In the genomic region with DNA sequence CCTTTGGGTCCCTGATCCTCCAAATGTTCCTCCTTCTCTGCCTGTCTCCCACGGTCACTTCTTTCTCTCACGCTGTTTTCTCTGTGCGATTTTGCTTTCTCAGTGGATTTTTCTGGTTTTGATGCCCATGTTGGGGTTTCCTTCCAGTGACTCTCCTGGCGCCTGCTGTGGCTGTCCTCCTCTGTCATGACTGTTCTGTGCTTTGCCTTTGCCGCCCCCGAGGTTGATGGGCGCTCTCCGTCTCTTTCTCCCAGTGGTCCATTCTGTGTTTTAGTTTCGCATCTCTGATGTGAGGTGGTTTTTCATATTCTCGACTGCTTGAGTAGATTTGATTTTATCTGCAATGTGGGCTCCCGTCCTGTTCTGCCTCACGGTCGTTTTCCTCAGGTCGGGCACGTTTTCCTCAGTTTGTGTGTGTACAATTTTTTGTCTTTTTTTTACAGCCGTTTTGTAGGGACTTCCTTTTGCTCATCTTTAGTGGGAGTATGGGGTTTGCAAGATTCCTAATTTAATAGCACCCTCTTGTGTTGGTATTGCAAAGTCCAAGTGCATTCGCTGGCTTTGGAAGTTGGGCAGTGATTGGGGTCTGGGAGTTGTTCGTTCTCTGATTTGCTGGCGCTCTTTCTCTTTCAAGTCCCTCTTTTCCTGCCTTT, we compare ENCODE assay signal across 8 cellular contexts.
A peak's percentile ranks its signal among the peaks of the same experiment; 100 is the strongest.
DNase-seq lines count a peak whose midpoint lies in the region; ATAC-seq and TF ChIP-seq lines count a peak whose summit lies in the region.

No MANE protein-coding gene starts in this region.

- intact Hi-C loops in activated CD4-positive, alpha-beta T cell treated with anti-CD3 and anti-CD28 coated beads for 36 hours (cut with DNase I, micrococcal nuclease): loop anchor here (1.0 to 10.0 kb wide), 5 partner anchors 95 to 413 kb away; a partner anchor contains a TSS
- intact Hi-C loops in PC-3 (cut with micrococcal nuclease): loop anchor here (1.0 to 2.0 kb wide), 3 partner anchors 65 to 179 kb away; no protein-coding TSS in a partner anchor

- H3K4me1 Mint-ChIP-seq in activated CD4-positive, alpha-beta T cell treated with anti-CD3 and anti-CD28 coated beads for 36 hours: peaks cover 15% of the 10 kb centered on the region
- H3K4me1 Mint-ChIP-seq in HFFc6 (ENCODE audit: low read depth): peaks cover 51% of the 10 kb centered on the region

- no peaks in the 10 kb centered on the region for H4K20me1 ChIP-seq in PC-3 (ENCODE audit: low read length)

- no peak overlapping the region for H3K27ac Mint-ChIP-seq in activated CD4-positive, alpha-beta T cell treated with anti-CD3 and anti-CD28 coated beads for 36 hours
- H3K27ac Mint-ChIP-seq in HFFc6: peak overlapping the region; percentile 17

- BruUV-seq in PC-3 (replicated peaks; lab: Mats Ljungman, UMichigan): no TSS peak

- H3K9me3 Mint-ChIP-seq in activated CD4-positive, alpha-beta T cell treated with anti-CD3 and anti-CD28 coated beads for 36 hours (ENCODE audit: low read depth): no peaks in the 10 kb centered on the region
- H3K9me3 Mint-ChIP-seq in HFFc6: no peaks in the 10 kb centered on the region

- peak; percentile 66 for ATAC-seq in activated CD4-positive, alpha-beta T cell treated with anti-CD3 and anti-CD28 coated beads for 36 hours
- peak; percentile 70 for ATAC-seq in PC-3

- H3K4me2 ChIP-seq in PC-3 (ENCODE audit: low read length): peak overlapping the region; percentile 44

- TF ChIP-seq CTCF in HFFc6 (IDR thresholded peaks at IDR 0.05) (peak; percentile 86), PC-3 (conservative IDR thresholded peaks at IDR 0.05; ENCODE audit: low read depth, low read length) (peak; percentile 77), choroid plexus epithelial cell (conservative IDR thresholded peaks at IDR 0.05; ENCODE audit: low read depth, low read length) (peak; percentile 82)

- H3K36me3 Mint-ChIP-seq in activated CD4-positive, alpha-beta T cell treated with anti-CD3 and anti-CD28 coated beads for 36 hours (ENCODE audit: low read depth): no peaks in the 10 kb centered on the region
- no peaks in the 10 kb centered on the region for H3K36me3 Mint-ChIP-seq in HFFc6 (ENCODE audit: low read depth)

- POLR2A ChIA-PET in activated CD4-positive, alpha-beta T cell treated with anti-CD3 and anti-CD28 coated beads for 36 hours (lab: Charles Lee): no interaction called here
- POLR2A ChIA-PET in PC-3 (lab: Charles Lee; ENCODE audit: unreplicated experiment): no interaction called here

- H3K27me3 Mint-ChIP-seq in activated CD4-positive, alpha-beta T cell treated with anti-CD3 and anti-CD28 coated beads for 36 hours: no peaks in the 10 kb centered on the region
- peaks cover 3% of the 10 kb centered on the region for H3K27me3 Mint-ChIP-seq in HFFc6 (ENCODE audit: insufficient read depth)

- H3K4me1 ChIP-seq in PC-3 (ENCODE audit: insufficient read depth, low read length) (peaks cover 7% of the 10 kb centered on the region), stomach smooth muscle (ENCODE audit: control insufficient read depth, insufficient read depth, low read length) (peaks cover 77% of the 10 kb centered on the region)

- peak; percentile 21 for DNase-seq in activated CD4-positive, alpha-beta T cell treated with anti-CD3 and anti-CD28 coated beads for 36 hours
- no peak for DNase-seq in activated CD4-positive, alpha-beta T cell treated with anti-CD3 and anti-CD28 coated beads, Interleukin-2, amount 50 U/mL, for 1 hour
- peak; percentile 62 for DNase-seq in HFFc6
- peak; percentile 76 for DNase-seq in PC-3
- DNase-seq in choroid plexus epithelial cell (ENCODE audit: low read depth): peak; percentile 81
- DNase-seq in kidney glomerular epithelial cell (lab: John Stamatoyannopoulos, UW): peak; percentile 38
- no peak for DNase-seq in effector CD4-positive, alpha-beta T cell

- no peak overlapping the region for H2AFZ ChIP-seq in PC-3 (ENCODE audit: low read length)

- no peak overlapping the region for H3K4me3 Mint-ChIP-seq in activated CD4-positive, alpha-beta T cell treated with anti-CD3 and anti-CD28 coated beads for 36 hours
- peak overlapping the region; percentile 62 for H3K4me3 Mint-ChIP-seq in HFFc6

- peaks cover 17% of the 10 kb centered on the region for H3K79me2 ChIP-seq in PC-3 (ENCODE audit: low read length)

- H3K4me3 ChIP-seq in PC-3 (ENCODE audit: low read length): no peak overlapping the region
- H3K4me3 ChIP-seq in choroid plexus epithelial cell (ENCODE audit: low read depth, low read length): no peak overlapping the region
- H3K4me3 ChIP-seq in stomach smooth muscle (ENCODE audit: low read length in 2 of 2): peak overlapping the region; percentile 40 to 52

- CTCF ChIA-PET in activated CD4-positive, alpha-beta T cell treated with anti-CD3 and anti-CD28 coated beads for 36 hours (lab: Charles Lee): no interaction called here
- CTCF ChIA-PET in PC-3 (lab: Charles Lee): no interaction called here

- no peaks in the 10 kb centered on the region for H3K9me2 ChIP-seq in PC-3 (replicated peaks; ENCODE audit: low read length)

- H3K36me3 ChIP-seq in PC-3 (ENCODE audit: low read depth, low read length): no peaks in the 10 kb centered on the region
- peaks cover 0 to 2% of the 10 kb centered on the region in 2 donors for H3K36me3 ChIP-seq in stomach smooth muscle (ENCODE audit: control insufficient read depth in 2 of 2, insufficient read depth in 2 of 2, low read length in 2 of 2)

- no peaks in the 10 kb centered on the region for H3F3A ChIP-seq in PC-3 (ENCODE audit: low read length, unreplicated experiment)

- H3K27me3 ChIP-seq in PC-3 (ENCODE audit: low read length) (no peaks in the 10 kb centered on the region), stomach smooth muscle (ENCODE audit: control insufficient read depth in 1 of 2, insufficient read depth in 2 of 2, low read length in 2 of 2) (no peaks in the 10 kb centered on the region)

- no peak overlapping the region; the same call in 1 of the 2 replicates for H3K9ac ChIP-seq in PC-3 (ENCODE audit: low read length)
- peak overlapping the region; percentile 43 to 58 for H3K9ac ChIP-seq in stomach smooth muscle (ENCODE audit: low read length in 2 of 2)

- H3K9me3 ChIP-seq in PC-3 (ENCODE audit: low read length): no peaks in the 10 kb centered on the region
- H3K9me3 ChIP-seq in stomach smooth muscle (ENCODE audit: control insufficient read depth in 2 of 2, low read length in 2 of 2): no peaks in the 10 kb centered on the region

- no peak overlapping the region for H3K27ac ChIP-seq in PC-3 (ENCODE audit: low read length)
- peak overlapping the region; percentile 18 for H3K27ac ChIP-seq in stomach smooth muscle (ENCODE audit: low read length)

Comparison
In these comparisons a context has a peak if more than half of its experiments do, and no peak if none do; other contexts are left out.
1. DNase-seq: peak in activated CD4-positive, alpha-beta T cell treated with anti-CD3 and anti-CD28 coated beads for 36 hours (single experiment), HFFc6 (single experiment), PC-3 (single experiment), choroid plexus epithelial cell (single experiment) and kidney glomerular epithelial cell (single experiment); none in activated CD4-positive, alpha-beta T cell treated with anti-CD3 and anti-CD28 coated beads, Interleukin-2, amount 50 U/mL, for 1 hour (single experiment) and effector CD4-positive, alpha-beta T cell (single experiment).
2. H3K4me3 ChIP-seq: peak in stomach smooth muscle (2 of 2); none in PC-3 (single experiment) and choroid plexus epithelial cell (single experiment).
3. Peak in every context shown above with its lines, with median percentiles within 50 percentile points of each other: CTCF ChIP-seq.